In the genomic region with DNA sequence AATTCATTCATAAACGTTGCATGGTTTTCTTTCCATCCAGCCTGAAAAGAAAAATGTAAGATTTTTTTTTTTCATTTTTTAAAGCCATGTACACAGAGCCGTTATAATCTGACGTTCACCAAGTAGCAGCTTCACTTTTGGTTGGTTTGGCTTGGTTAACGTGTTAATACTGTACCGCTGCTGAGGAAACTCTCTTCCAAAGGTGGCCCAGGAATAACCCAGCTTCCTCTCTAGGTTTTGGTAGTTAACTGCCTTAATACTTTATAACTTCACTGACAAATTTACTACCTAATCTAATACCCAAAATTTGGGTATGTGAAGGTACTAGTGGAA, we compare ENCODE assay signal across 8 cellular contexts. TPM values are rescaled to one million over a fixed set of nuclear protein-coding genes. Genes with fewer than 3 reads are reported as not detected.
DNase-seq lines count a peak whose midpoint lies in the region; ATAC-seq and TF ChIP-seq lines count a peak whose summit lies in the region.

No MANE protein-coding gene starts in this region.

- H3K4me3 Mint-ChIP-seq in T-cell: peak overlapping the region; percentile 84 to 92 (median 92)

- no peaks in the 10 kb centered on the region for H3K36me3 ChIP-seq in rectal smooth muscle tissue (ENCODE audit: control insufficient read depth, insufficient read depth, low read length)

- ATAC-seq in T-cell (replicated peaks in 1 of 4): no peak
- no peak for ATAC-seq in HG03442 (IDR thresholded peaks at IDR 0.05; ENCODE audit: unreplicated experiment)

- H3K27ac Mint-ChIP-seq in T-cell: peak overlapping the region; percentile 97

- POLR2A ChIA-PET in T-cell (lab: Charles Lee): interaction anchor here (0.5 to 2.8 kb wide), 10 partner anchors 11 to 1167 kb away, joined by 3 to 11 read pairs (median 3); no protein-coding TSS in a partner anchor

- CTCF ChIA-PET in T-cell (lab: Charles Lee): interaction anchor here (0.6 to 2.1 kb wide), 5 partner anchors 12 to 347 kb away, joined by 3 to 9 read pairs (median 3); no protein-coding TSS in a partner anchor

- in situ Hi-C loops in GM13977 (cut with MboI; ENCODE audit: low pct_unique_long_range_greater_than_20kb, low sequenced_read_pairs, unreplicated experiment): no loop called here

- TF ChIP-seq CTCF in GM12864 (IDR thresholded peaks at IDR 0.05; ENCODE audit: low read depth, low read length, missing control alignments): no peak
- TF ChIP-seq CTCF in fibroblast of the aortic adventitia (IDR thresholded peaks at IDR 0.05; ENCODE audit: insufficient read depth, low read length): no peak
- no peak for TF ChIP-seq CTCF in GM13977 (IDR thresholded peaks at IDR 0.05; ENCODE audit: extremely low read depth, insufficient read depth, missing control alignments)

- H3K27me3 ChIP-seq in rectal smooth muscle tissue (ENCODE audit: control insufficient read depth, insufficient read depth, low read length): no peaks in the 10 kb centered on the region

- H3K4me3 ChIP-seq in GM12864 (ENCODE audit: low read depth, low read length) (peak overlapping the region; percentile 93), fibroblast of the aortic adventitia (ENCODE audit: low read depth, low read length) (peak overlapping the region; percentile 90), rectal smooth muscle tissue (ENCODE audit: low read length) (peak overlapping the region; percentile 99)

- H3K9me3 Mint-ChIP-seq in T-cell: no peaks in the 10 kb centered on the region

- H3K36me3 Mint-ChIP-seq in T-cell: peaks cover 26% of the 10 kb centered on the region

- peak overlapping the region; percentile 3 for H3K9ac ChIP-seq in rectal smooth muscle tissue (ENCODE audit: low read length)

- peaks cover 10% of the 10 kb centered on the region for H3K4me1 ChIP-seq in rectal smooth muscle tissue (ENCODE audit: control insufficient read depth, insufficient read depth, low read length)

- H3K27me3 Mint-ChIP-seq in T-cell: no peaks in the 10 kb centered on the region

- H3K27ac ChIP-seq in rectal smooth muscle tissue (ENCODE audit: low read depth, low read length): peak overlapping the region; percentile 95

- peaks cover 46 to 57% (median 54%) of the 10 kb centered on the region in 3 donors for H3K4me1 Mint-ChIP-seq in T-cell

- no peak for DNase-seq in GM12864 (ENCODE audit: low read depth)
- DNase-seq in T-cell: no peak
- DNase-seq in fibroblast of the aortic adventitia (ENCODE audit: low read depth): no peak
- no peak for DNase-seq in GM13977 (ENCODE audit: low spot score)
- DNase-seq in middle frontal gyrus (ENCODE audit: extremely low spot score, low spot score): no peak
- no peak for DNase-seq in NCI-H1092 treated with DMSO at 0.1 percent for 48 hours (lab: John Stamatoyannopoulos, UW)

RNA-seq across cellular contexts. Expression of a gene that starts 1.7 kb away (rescaled TPM):
- total RNA-seq in T-cell (10 to 100 TPM; 50.0 to 77.9 (median 58.7) TPM), fibroblast of the aortic adventitia (ENCODE audit: low replicate concordance) (17.3 and 41.1 TPM in 2 replicates)
